In genomic region chr4:31613946-31614623, GRCh38 we compare ENCODE assay signal across 1 cellular context.
TF ChIP-seq lines count a peak whose summit lies in the region.

No MANE protein-coding gene starts in this region.

TF ChIP-seq in WTC11, 78 proteins besides CTCF, POLR2A, EP300 and RAD21 (continued from another document):
- TF ChIP-seq FOXP4 (CRISPR knock-in tag; IDR thresholded peaks at IDR 0.05) (no peak), ZNF512 (CRISPR knock-in tag; IDR thresholded peaks at IDR 0.05; ENCODE audit: borderline replicate concordance) (no peak), TEAD1 (CRISPR knock-in tag; IDR thresholded peaks at IDR 0.05) (no peak), HMGA2 (CRISPR knock-in tag; IDR thresholded peaks at IDR 0.05) (no peak), ZNF396 (CRISPR knock-in tag; IDR thresholded peaks at IDR 0.05; ENCODE audit: borderline replicate concordance) (no peak), JUN (CRISPR knock-in tag; IDR thresholded peaks at IDR 0.05) (no peak), TP53 (CRISPR knock-in tag; IDR thresholded peaks at IDR 0.05) (no peak), AR (CRISPR knock-in tag; IDR thresholded peaks at IDR 0.05) (no peak), GABPB1 (CRISPR knock-in tag; IDR thresholded peaks at IDR 0.05) (no peak), MAX (CRISPR knock-in tag; IDR thresholded peaks at IDR 0.05) (no peak), ZNF416 (CRISPR knock-in tag; IDR thresholded peaks at IDR 0.05) (no peak), JAZF1 (CRISPR knock-in tag; IDR thresholded peaks at IDR 0.05) (no peak), ZNF232 (CRISPR knock-in tag; IDR thresholded peaks at IDR 0.05) (no peak), ZNF138 (CRISPR knock-in tag; conservative IDR thresholded peaks at IDR 0.05) (no peak), ZSCAN18 (CRISPR knock-in tag; IDR thresholded peaks at IDR 0.05) (no peak)
TF ChIP-seq in WTC11: peak in this region for 0.
